Comparison of ENCODE assay signal across 9 cellular contexts in genomic region chr3:31610700-31611275, GRCh38.
DNase-seq lines count a peak whose midpoint lies in the region; ATAC-seq and TF ChIP-seq lines count a peak whose summit lies in the region.
"Had no signal": no experiment of that assay in that cellular context is flagged by ENCODE, and none has a peak within 500 bp of the region (broad histone marks: within the 10 kb centered on the region; RNA-seq: fewer than 3 reads in every experiment).

No MANE protein-coding gene starts in this region.

- H3K27ac ChIP-seq in right lobe of liver: no peak overlapping the region
- H3K27ac ChIP-seq: epithelial cell of prostate had no signal

- H3K27me3 ChIP-seq in BJ (ENCODE audit: control insufficient read depth, insufficient read depth, low read length): no peaks in the 10 kb centered on the region
- no peaks in the 10 kb centered on the region for H3K27me3 ChIP-seq in right lobe of liver

- ATAC-seq in right lobe of liver (peak in 3 of 4 donors; percentile 59 to 72 (median 63)), GM19035 (IDR thresholded peaks at IDR 0.05; ENCODE audit: unreplicated experiment) (no peak), GM18909 (IDR thresholded peaks at IDR 0.05; ENCODE audit: poor library complexity, unreplicated experiment) (no peak)

- no peak overlapping the region for H3K4me3 Mint-ChIP-seq in MCF 10A (ENCODE audit: unreplicated experiment)

- 86% methylated on average over 1 of the region's 1 CpG for WGBS in right lobe of liver (ENCODE audit: insufficient coverage, low coverage, low lambda C conversion rate, missing lambda C conversion rate)

- no peak overlapping the region for H3K4me3 ChIP-seq in BJ (ENCODE audit: low read depth, low read length)
- no peak overlapping the region for H3K4me3 ChIP-seq in right lobe of liver

- H3K27me3 Mint-ChIP-seq in MCF 10A (ENCODE audit: insufficient read depth, unreplicated experiment): no peaks in the 10 kb centered on the region

- H3K36me3 ChIP-seq in BJ (ENCODE audit: control insufficient read depth, insufficient read depth, low read length) (no peaks in the 10 kb centered on the region), right lobe of liver (no peaks in the 10 kb centered on the region)

- TF ChIP-seq CTCF in BJ (IDR thresholded peaks at IDR 0.05; ENCODE audit: insufficient read depth, low read depth, low read length) (peak; percentile 60), MCF 10A (IDR thresholded peaks at IDR 0.05; ENCODE audit: unreplicated experiment) (peak; percentile 50), right lobe of liver (IDR thresholded peaks at IDR 0.05) (peak; percentile 48 to 60 (median 52))

- H3K4me1 ChIP-seq in right lobe of liver: peaks cover 0 to 7% (median 0%) of the 10 kb centered on the region in 4 donors

- intact Hi-C loops in MCF 10A (cut with micrococcal nuclease) (loop anchor here (1.0 kb wide), 1 partner anchor 534 kb away; no protein-coding TSS in a partner anchor), right lobe of liver (cut with DNase I) (no loop called here)

- peaks cover 16% of the 10 kb centered on the region for H3K36me3 Mint-ChIP-seq in MCF 10A (ENCODE audit: insufficient read depth, unreplicated experiment)

- no peak overlapping the region for H3K27ac Mint-ChIP-seq in MCF 10A (ENCODE audit: low read depth, unreplicated experiment)

- no peak for TF ChIP-seq POLR2A in right lobe of liver (IDR thresholded peaks at IDR 0.05)

- POLR2A ChIA-PET in BJ (lab: Charles Lee): no interaction called here
- POLR2A ChIA-PET in MCF 10A (lab: Yijun Ruan, JAX): interaction anchor here (0.6 to 1.1 kb wide), 3 partner anchors 23 to 1010 kb away, joined by 3 read pairs; partner anchors contain the start of gene STT3B

- peaks cover 3% of the 10 kb centered on the region for H3K9me3 Mint-ChIP-seq in MCF 10A (ENCODE audit: unreplicated experiment)

- CTCF ChIA-PET in BJ (lab: Yijun Ruan, JAX): interaction anchor here (1.0 to 1.4 kb wide), 5 partner anchors 12 to 506 kb away, joined by 3 to 4 read pairs (median 4); no protein-coding TSS in a partner anchor
- CTCF ChIA-PET in MCF 10A (lab: Yijun Ruan, JAX): interaction anchor here (0.7 to 1.0 kb wide), 5 partner anchors 93 to 534 kb away, joined by 3 to 5 read pairs (median 3); no protein-coding TSS in a partner anchor

- H3K9me3 ChIP-seq in right lobe of liver: peaks cover 0 to 3% (median 0%) of the 10 kb centered on the region in 4 donors

- DNase-seq in BJ (ENCODE audit: low read depth) (no peak), HuH-7.5 (ENCODE audit: low spot score) (peak; percentile 11), MCF 10A (ENCODE audit: unreplicated experiment) (peak; percentile 56), right lobe of liver (no peak), NCI-H345 treated with DMSO at 0.1 percent for 48 hours (lab: John Stamatoyannopoulos, UW; ENCODE audit: unreplicated experiment) (no peak), hippocampal formation (lab: John Stamatoyannopoulos, UW) (no peak)

- peaks cover 25% of the 10 kb centered on the region for H3K4me1 Mint-ChIP-seq in MCF 10A (ENCODE audit: insufficient read depth, unreplicated experiment)

- no TSS peak for BruUV-seq in MCF 10A (replicated peaks; lab: Mats Ljungman, UMichigan)

Comparison
In these comparisons a context has a peak if more than half of its experiments do, and no peak if none do; other contexts are left out.
1. DNase-seq: peak in HuH-7.5 (single experiment) and MCF 10A (single experiment); none in BJ (single experiment), right lobe of liver (0 of 3), NCI-H345 treated with DMSO at 0.1 percent for 48 hours (single experiment) and hippocampal formation (0 of 2).
2. ATAC-seq: peak in right lobe of liver (3 of 4); none in GM19035 (single experiment) and GM18909 (single experiment).
3. Peak in every context shown above with its lines, with median percentiles within 50 percentile points of each other: CTCF ChIP-seq.